ENCODE assay signal across 17 cellular contexts in genomic region chrX:17441965-17442364, GRCh38.
DNase-seq lines count a peak whose midpoint lies in the region; ATAC-seq, FAIRE-seq and TF ChIP-seq lines count a peak whose summit lies in the region.
"Had no signal": no experiment of that assay in that cellular context is flagged by ENCODE, and none has a peak within 500 bp of the region (broad histone marks: within the 10 kb centered on the region; RNA-seq: fewer than 3 reads in every experiment).

No MANE protein-coding gene starts in this region.

- peak overlapping the region; percentile 42 for H3K4me2 ChIP-seq in keratinocyte (ENCODE audit: control insufficient read depth, extremely low read depth, insufficient read depth, low read depth, low read length)

- H3K4me3 ChIP-seq in adipocyte (ENCODE audit: low read length): no peak overlapping the region
- no peak overlapping the region for H3K4me3 ChIP-seq in keratinocyte (ENCODE audit: control insufficient read depth in 2 of 3, extremely low read depth in 1 of 3, insufficient read depth in 2 of 3, low read depth in 1 of 3, low read length in 3 of 3)
- H3K4me3 ChIP-seq: lung, Peyer's patch had no signal

- dilution Hi-C loops in keratinocyte (cut with MboI; ENCODE audit: extremely low pct_ligation_motif_present, low sequenced_read_pairs): no loop called here

- H3K9ac ChIP-seq in adipocyte (ENCODE audit: low read length): no peak overlapping the region
- H3K9ac ChIP-seq in keratinocyte (ENCODE audit: control insufficient read depth, extremely low read depth, insufficient read depth, low read length): no peak overlapping the region

- peaks cover 30% of the 10 kb centered on the region for H3K79me2 ChIP-seq in keratinocyte (ENCODE audit: control insufficient read depth, insufficient read depth, low read length)

- peak overlapping the region; percentile 56 for H3K27ac ChIP-seq in keratinocyte (ENCODE audit: control insufficient read depth, insufficient read depth, low read length)
- H3K27ac ChIP-seq: WERI-Rb-1 had no signal

- H3K36me3 ChIP-seq in adipocyte (ENCODE audit: control insufficient read depth, insufficient read depth, low read length, severe bottlenecking) (no peaks in the 10 kb centered on the region), keratinocyte (ENCODE audit: control insufficient read depth in 2 of 2, extremely low read depth in 1 of 2, insufficient read depth in 2 of 2, low read length in 2 of 2) (no peaks in the 10 kb centered on the region)
- H3K36me3 ChIP-seq: Peyer's patch, WERI-Rb-1 had no signal

- DNase-seq in AG20443 (ENCODE audit: low spot score) (peak; percentile 24), HPDE6-E6E7 (ENCODE audit: extremely low spot score) (peak; percentile 11), adipocyte (ENCODE audit: low read depth) (peak; percentile 3), keratinocyte (ENCODE audit: low read depth, low spot score) (no peak), SHP77 (lab: John Stamatoyannopoulos, UW) (no peak)
- DNase-seq: activated naive CD4-positive, alpha-beta T cell treated with Interleukin-2 at 50 U/mL for 16 hours; naive thymus-derived CD8-positive, alpha-beta T cell; NCI-H2081; NCI-H69; Peyer's patch; retina; T-cell; WERI-Rb-1 had no signal

- no peak for TF ChIP-seq CTCF in keratinocyte (optimal IDR thresholded peaks at IDR 0.05 in 1 of 3, IDR thresholded peaks at IDR 0.05 in 1 of 3, conservative IDR thresholded peaks at IDR 0.05 in 1 of 3; ENCODE audit: extremely low read depth in 1 of 3, insufficient read depth in 2 of 3, low read length in 3 of 3)

- no peaks in the 10 kb centered on the region for H3K9me1 ChIP-seq in keratinocyte (ENCODE audit: control insufficient read depth, extremely low read depth, insufficient read depth, low read length)

- no peak overlapping the region for H2AFZ ChIP-seq in keratinocyte (ENCODE audit: control insufficient read depth, low read length)

- no peaks in the 10 kb centered on the region for H3K9me3 ChIP-seq in adipocyte (ENCODE audit: control insufficient read depth, low read length)
- H3K9me3 ChIP-seq in keratinocyte (ENCODE audit: control insufficient read depth, low read depth, low read length): no peaks in the 10 kb centered on the region
- H3K9me3 ChIP-seq: Peyer's patch had no signal

- no peaks in the 10 kb centered on the region for H4K20me1 ChIP-seq in keratinocyte (ENCODE audit: control insufficient read depth, extremely low read depth, insufficient read depth, low read length)

- H3K4me1 ChIP-seq in adipocyte (ENCODE audit: control insufficient read depth, insufficient read depth, low read length) (peaks cover 38% of the 10 kb centered on the region), keratinocyte (ENCODE audit: control insufficient read depth, extremely low read depth, insufficient read depth, low read length) (peaks cover 16% of the 10 kb centered on the region)
- H3K4me1 ChIP-seq: Peyer's patch had no signal

- no peak for ATAC-seq in GM18867 (IDR thresholded peaks at IDR 0.05; ENCODE audit: unreplicated experiment)
- no peak for ATAC-seq in GM21786 (IDR thresholded peaks at IDR 0.05; ENCODE audit: unreplicated experiment)
- ATAC-seq: naive thymus-derived CD8-positive, alpha-beta T cell; T-cell had no signal

- H3K27me3 ChIP-seq in adipocyte (replicated peaks; ENCODE audit: control insufficient read depth, insufficient read depth, low read length): peaks cover 3% of the 10 kb centered on the region
- no peaks in the 10 kb centered on the region for H3K27me3 ChIP-seq in keratinocyte (ENCODE audit: control insufficient read depth, extremely low read depth, insufficient read depth, low read length)
- H3K27me3 ChIP-seq: Peyer's patch had no signal

- FAIRE-seq in keratinocyte (lab: Jason Lieb, UNC): peak; percentile 71
- FAIRE-seq: HTR-8/SVneo had no signal

Comparison
In these comparisons a context has a peak if more than half of its experiments do, and no peak if none do; other contexts are left out.
1. DNase-seq: peak in AG20443 (single experiment), HPDE6-E6E7 (single experiment) and adipocyte (single experiment); none in keratinocyte (single experiment) and SHP77 (0 of 2).